Comparison of ENCODE assay signal across 9 cellular contexts in genomic region chr18:11512096-11513030, GRCh38.
DNase-seq lines count a peak whose midpoint lies in the region; ATAC-seq and TF ChIP-seq lines count a peak whose summit lies in the region.
"Had no signal": no experiment of that assay in that cellular context is flagged by ENCODE, and none has a peak within 500 bp of the region (broad histone marks: within the 10 kb centered on the region; RNA-seq: fewer than 3 reads in every experiment).

No MANE protein-coding gene starts in this region.

- H3K4me1 Mint-ChIP-seq in memory B cell (peaks cover 7% of the 10 kb centered on the region), CD14-positive monocyte (peaks cover 14% of the 10 kb centered on the region)

- no peaks in the 10 kb centered on the region for H3K36me3 Mint-ChIP-seq in memory B cell
- no peaks in the 10 kb centered on the region for H3K36me3 Mint-ChIP-seq in CD14-positive monocyte

- intact Hi-C loops in CD14-positive monocyte (cut with micrococcal nuclease): no loop called here
- intact Hi-C loops in posterior cingulate gyrus (cut with DNase I): no loop called here

- no peak for TF ChIP-seq CTCF in CD14-positive monocyte (IDR thresholded peaks at IDR 0.05)

- peaks cover 1% of the 10 kb centered on the region for H3K27me3 Mint-ChIP-seq in memory B cell
- H3K27me3 Mint-ChIP-seq in CD14-positive monocyte (ENCODE audit: low read depth in 3 of 3): peaks cover 0 to 6% (median 1%) of the 10 kb centered on the region in 3 donors

- H3K9me3 Mint-ChIP-seq in memory B cell (peaks cover 1% of the 10 kb centered on the region), CD14-positive monocyte (no peaks in the 10 kb centered on the region)

- H3K27ac Mint-ChIP-seq in memory B cell: peak overlapping the region; percentile 66
- H3K27ac Mint-ChIP-seq in CD14-positive monocyte: no peak overlapping the region

- peak; percentile 48 for DNase-seq in EL
- DNase-seq in HCEC 1CT: peak; percentile 9
- peak; percentile 41 for DNase-seq in SW480 (ENCODE audit: low spot score)
- no peak for DNase-seq in memory B cell (ENCODE audit: low spot score in 2 of 2)
- no peak for DNase-seq in CD14-positive monocyte (ENCODE audit: low spot score)
- no peak for DNase-seq in stimulated activated CD4-positive, alpha-beta T cell treated with anti-CD3 and anti-CD28 coated beads, Interleukin-15, amount 100 ng/mL, for 24 hours
- DNase-seq in posterior cingulate gyrus: no peak
- no peak for DNase-seq in NCI-H774 (lab: John Stamatoyannopoulos, UW)
- DNase-seq: activated effector memory CD4-positive, alpha-beta T cell treated with anti-CD3 and anti-CD28 coated beads, Interleukin-2, amount 50 U/mL, for 16 hours had no signal

- ATAC-seq in memory B cell (ENCODE audit: low read depth): no peak

- H3K4me3 Mint-ChIP-seq in memory B cell (no peak overlapping the region), CD14-positive monocyte (no peak overlapping the region)

Comparison
In these comparisons a context has a peak if more than half of its experiments do, and no peak if none do; other contexts are left out.
1. DNase-seq: peak in EL (single experiment), HCEC 1CT (single experiment) and SW480 (single experiment); none in memory B cell (0 of 2), CD14-positive monocyte (single experiment), stimulated activated CD4-positive, alpha-beta T cell treated with anti-CD3 and anti-CD28 coated beads, Interleukin-15, amount 100 ng/mL, for 24 hours (single experiment), posterior cingulate gyrus (0 of 10) and NCI-H774 (single experiment).